Comparison of ENCODE assay signal across 2 cellular contexts in genomic region chr6:64000873-64001497, GRCh38.
TF ChIP-seq lines count a peak whose summit lies in the region.

No MANE protein-coding gene starts in this region.

TF ChIP-seq in HepG2, 621 proteins besides CTCF, POLR2A, EP300 and RAD21 (continued from another document):
- TF ChIP-seq, protein P1, sequence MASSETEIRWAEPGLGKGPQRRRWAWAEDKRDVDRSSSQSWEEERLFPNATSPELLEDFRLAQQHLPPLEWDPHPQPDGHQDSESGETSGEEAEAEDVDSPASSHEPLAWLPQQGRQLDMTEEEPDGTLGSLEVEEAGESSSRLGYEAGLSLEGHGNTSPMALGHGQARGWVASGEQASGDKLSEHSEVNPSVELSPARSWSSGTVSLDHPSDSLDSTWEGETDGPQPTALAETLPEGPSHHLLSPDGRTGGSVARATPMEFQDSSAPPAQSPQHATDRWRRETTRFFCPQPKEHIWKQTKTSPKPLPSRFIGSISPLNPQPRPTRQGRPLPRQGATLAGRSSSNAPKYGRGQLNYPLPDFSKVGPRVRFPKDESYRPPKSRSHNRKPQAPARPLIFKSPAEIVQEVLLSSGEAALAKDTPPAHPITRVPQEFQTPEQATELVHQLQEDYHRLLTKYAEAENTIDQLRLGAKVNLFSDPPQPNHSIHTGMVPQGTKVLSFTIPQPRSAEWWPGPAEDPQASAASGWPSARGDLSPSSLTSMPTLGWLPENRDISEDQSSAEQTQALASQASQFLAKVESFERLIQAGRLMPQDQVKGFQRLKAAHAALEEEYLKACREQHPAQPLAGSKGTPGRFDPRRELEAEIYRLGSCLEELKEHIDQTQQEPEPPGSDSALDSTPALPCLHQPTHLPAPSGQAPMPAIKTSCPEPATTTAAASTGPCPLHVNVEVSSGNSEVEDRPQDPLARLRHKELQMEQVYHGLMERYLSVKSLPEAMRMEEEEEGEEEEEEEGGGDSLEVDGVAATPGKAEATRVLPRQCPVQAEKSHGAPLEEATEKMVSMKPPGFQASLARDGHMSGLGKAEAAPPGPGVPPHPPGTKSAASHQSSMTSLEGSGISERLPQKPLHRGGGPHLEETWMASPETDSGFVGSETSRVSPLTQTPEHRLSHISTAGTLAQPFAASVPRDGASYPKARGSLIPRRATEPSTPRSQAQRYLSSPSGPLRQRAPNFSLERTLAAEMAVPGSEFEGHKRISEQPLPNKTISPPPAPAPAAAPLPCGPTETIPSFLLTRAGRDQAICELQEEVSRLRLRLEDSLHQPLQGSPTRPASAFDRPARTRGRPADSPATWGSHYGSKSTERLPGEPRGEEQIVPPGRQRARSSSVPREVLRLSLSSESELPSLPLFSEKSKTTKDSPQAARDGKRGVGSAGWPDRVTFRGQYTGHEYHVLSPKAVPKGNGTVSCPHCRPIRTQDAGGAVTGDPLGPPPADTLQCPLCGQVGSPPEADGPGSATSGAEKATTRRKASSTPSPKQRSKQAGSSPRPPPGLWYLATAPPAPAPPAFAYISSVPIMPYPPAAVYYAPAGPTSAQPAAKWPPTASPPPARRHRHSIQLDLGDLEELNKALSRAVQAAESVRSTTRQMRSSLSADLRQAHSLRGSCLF (CRISPR knock-in tag; IDR thresholded peaks at IDR 0.05; ENCODE audit: borderline replicate concordance): no peak
TF ChIP-seq in HepG2: peak in this region for 2.

TF ChIP-seq in GM23338, 12 proteins besides CTCF, POLR2A, EP300 and RAD21 (continued from another document):
- no peak for TF ChIP-seq ZNF462 (CRISPR knock-in tag; IDR thresholded peaks at IDR 0.05)
- no peak for TF ChIP-seq STAT1 (IDR thresholded peaks at IDR 0.05; ENCODE audit: unreplicated experiment)
- TF ChIP-seq ETS1 (IDR thresholded peaks at IDR 0.05): no peak
- TF ChIP-seq POLR2AphosphoS5 (IDR thresholded peaks at IDR 0.05; ENCODE audit: low read depth): no peak
- TF ChIP-seq ZNF331 (CRISPR knock-in tag; IDR thresholded peaks at IDR 0.05; ENCODE audit: low read depth): no peak
- no peak for TF ChIP-seq CREB1 (CRISPR knock-in tag; IDR thresholded peaks at IDR 0.05; ENCODE audit: low read depth)
TF ChIP-seq in GM23338: peak in this region for 0.
